Comparison of ENCODE assay signal across 9 cellular contexts in the genomic region with DNA sequence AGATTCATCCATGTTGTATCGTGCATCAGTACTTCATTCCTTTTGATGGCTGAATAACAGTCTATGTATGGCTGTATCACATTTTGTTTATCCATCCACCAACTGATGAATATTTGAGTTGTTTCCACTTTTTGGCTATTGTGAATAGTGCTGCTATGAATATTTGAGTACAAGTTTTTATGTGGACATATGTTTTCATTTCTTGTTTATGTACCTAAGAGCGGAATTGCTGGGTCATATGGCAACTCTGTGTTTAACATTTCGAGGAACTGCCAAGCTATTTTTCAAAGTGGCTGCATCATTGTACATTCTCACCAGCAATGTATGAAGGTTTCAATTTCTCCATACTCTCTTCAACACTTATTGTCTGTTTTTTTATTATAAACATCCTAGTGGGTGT.
"Had no signal": no experiment of that assay in that cellular context is flagged by ENCODE, and none has a peak within 500 bp of the region (broad histone marks: within the 10 kb centered on the region; RNA-seq: fewer than 3 reads in every experiment).

No MANE protein-coding gene starts in this region.

- H3K9me3 Mint-ChIP-seq: GM23338, H9, HFFc6 had no signal

- H3K4me3 ChIP-seq: GM23248, GM23338, HAP-1 had no signal

- ATAC-seq: GM23338, HCT116 had no signal

- H3K9me3 ChIP-seq: HAP-1 had no signal

- H3K4me3 Mint-ChIP-seq: GM23338, H9, HFFc6 had no signal

- DNase-seq: GM23248, GOT3, H7, H9, HCEC 1CT, HFFc6 had no signal

- H3K36me3 ChIP-seq: HAP-1 had no signal

- H3K27ac ChIP-seq: GM23248 had no signal

- H3K27ac Mint-ChIP-seq: GM23338, H9, HFFc6 had no signal
